Comparison of ENCODE assay signal across 33 cellular contexts in genomic region chr20:11987526-11987925, GRCh38.
"Had no signal": no experiment of that assay in that cellular context is flagged by ENCODE, and none has a peak within 500 bp of the region (broad histone marks: within the 10 kb centered on the region; RNA-seq: fewer than 3 reads in every experiment).

No MANE protein-coding gene starts in this region.

- H3K27me3 ChIP-seq: adrenal gland, body of pancreas, brain microvascular endothelial cell, breast epithelium had no signal

- H3K36me3 ChIP-seq: adrenal gland, brain microvascular endothelial cell, breast epithelium had no signal

- H3K4me1 ChIP-seq: adrenal gland, breast epithelium had no signal

- H3K27ac ChIP-seq: adrenal gland, body of pancreas, brain microvascular endothelial cell, breast epithelium, VCaP had no signal

- ATAC-seq: activated CD8-positive, alpha-beta T cell treated with anti-CD3 and anti-CD28 coated beads for 36 hours; activated naive CD4-positive, alpha-beta T cell treated with anti-CD3 and anti-CD28 coated beads, Interleukin-2, amount 50 U/mL, for 72 hours; activated T-cell treated with anti-CD3 and anti-CD28 coated beads, Interleukin-2, amount 50 U/mL, for 4 hours; activated T-cell treated with anti-CD3 and anti-CD28 coated beads, Interleukin-2, amount 50 U/mL, for 72 hours; activated T-helper 17 cell treated with anti-CD3 and anti-CD28 coated beads, Interleukin-2, amount 50 U/mL, for 72 hours; body of pancreas had no signal

- H3K4me3 ChIP-seq: adrenal gland, body of pancreas, breast epithelium had no signal

- DNase-seq: activated B cell treated with CpG ODN at 0.5 μM for 24 hours; activated CD4-positive, alpha-beta memory T cell treated with anti-CD3 and anti-CD28 coated beads for 36 hours; activated CD4-positive, alpha-beta T cell treated with anti-CD3 and anti-CD28 coated beads for 4 hours; activated CD4-positive, alpha-beta T cell treated with anti-CD3 and anti-CD28 coated beads, Interleukin-2, amount 10 ng/mL, durations not matched to agents 24 days and 14 days; activated CD4-positive, alpha-beta T cell treated with anti-CD3 and anti-CD28 coated beads, Interleukin-2, amount 50 U/mL, for 1 hour; activated CD4-positive, alpha-beta T cell treated with anti-CD3 and anti-CD28 coated beads, Interleukin-2, amount 50 U/mL, for 4 hours; activated CD4-positive, CD25-positive, alpha-beta regulatory T cell treated with anti-CD3 and anti-CD28 coated beads, Interleukin-2, amount 50 U/mL, for 72 hours; activated CD8-positive, alpha-beta memory T cell treated with anti-CD3 and anti-CD28 coated beads, Interleukin-2, amount 50 U/mL, for 4 hours; activated CD8-positive, alpha-beta T cell treated with anti-CD3 and anti-CD28 coated beads for 36 hours; activated effector memory CD4-positive, alpha-beta T cell treated with anti-CD3 and anti-CD28 coated beads, Interleukin-2, amount 50 U/mL, for 16 hours; activated gamma-delta T cell treated with Interleukin-2 at 50 U/mL for 16 hours; activated naive CD4-positive, alpha-beta T cell; activated naive CD4-positive, alpha-beta T cell treated with anti-CD3 and anti-CD28 coated beads for 36 hours; activated naive CD4-positive, alpha-beta T cell treated with anti-CD3 and anti-CD28 coated beads, Interleukin-2, amount 50 U/mL, for 16 hours; activated naive CD8-positive, alpha-beta T cell treated with anti-CD3 and anti-CD28 coated beads for 36 hours; activated T-cell treated with anti-CD3 and anti-CD28 coated beads for 4 hours; activated T-cell treated with anti-CD3 and anti-CD28 coated beads, Interleukin-2, amount 50 U/mL, for 1 hour; activated T-cell treated with anti-CD3 and anti-CD28 coated beads, Interleukin-2, amount 50 U/mL, for 4 hours; activated T-cell treated with anti-CD3 and anti-CD28 coated beads, Interleukin-2, amount 50 U/mL, for 72 hours; adrenal gland; amniotic stem cell; aorta; body of pancreas; brain microvascular endothelial cell; caudate nucleus; cerebellar nuclear complex; T-helper 1 cell; T-helper 2 cell; T-helper 9 cell had no signal

- H3K9me3 ChIP-seq: adrenal gland, body of pancreas, breast epithelium had no signal
